Comparison of ENCODE assay signal across 25 cellular contexts in genomic region chr3:1228289-1228688, GRCh38.
"Had no signal": no experiment of that assay in that cellular context is flagged by ENCODE, and none has a peak within 500 bp of the region (broad histone marks: within the 10 kb centered on the region; RNA-seq: fewer than 3 reads in every experiment).

No MANE protein-coding gene starts in this region.

- ATAC-seq: left colon; natural killer cell; pancreas; right cardiac atrium; stimulated activated effector memory CD8-positive, alpha-beta T cell treated with anti-CD3 and anti-CD28 coated beads, Interleukin-12 subunit alpha, Interleukin-12 subunit beta, amount 100 ng/mL, for 72 hours; upper lobe of right lung had no signal

- H3K9me3 ChIP-seq: left ventricle myocardium inferior, pancreas, prostate gland, sigmoid colon, spleen, suprapubic skin, thoracic aorta, tibial artery, upper lobe of right lung had no signal

- H3K27ac ChIP-seq: left ventricle myocardium inferior, pancreas, prostate gland, sigmoid colon, spleen, suprapubic skin, thoracic aorta, tibial artery, upper lobe of right lung had no signal

- DNase-seq: hippocampal formation; kidney; left colon; left ventricle myocardium inferior; mesendoderm; naive B cell; natural killer cell; nucleus accumbens; pancreas; posterior cingulate gyrus; retina; right cardiac atrium; sigmoid colon; small intestine; spleen; stimulated activated CD4-positive, alpha-beta T cell treated with anti-CD3 and anti-CD28 coated beads, Interleukin-4, amount 100 ng/mL, for 24 hours; stimulated activated naive CD4-positive, alpha-beta T cell; tibial artery; trophoblast cell; upper lobe of right lung had no signal

- H3K36me3 ChIP-seq: left ventricle myocardium inferior, pancreas, prostate gland, sigmoid colon, spleen, suprapubic skin, thoracic aorta, tibial artery, upper lobe of right lung had no signal

- H3K4me3 ChIP-seq: left ventricle myocardium inferior, lung, pancreas, prostate gland, sigmoid colon, spleen, suprapubic skin, thoracic aorta, tibial artery, upper lobe of right lung had no signal

- H3K27me3 ChIP-seq: pancreas, sigmoid colon, spleen, suprapubic skin, tibial artery, upper lobe of right lung had no signal
